ENCODE assay signal across 1 cellular context in the genomic region with DNA sequence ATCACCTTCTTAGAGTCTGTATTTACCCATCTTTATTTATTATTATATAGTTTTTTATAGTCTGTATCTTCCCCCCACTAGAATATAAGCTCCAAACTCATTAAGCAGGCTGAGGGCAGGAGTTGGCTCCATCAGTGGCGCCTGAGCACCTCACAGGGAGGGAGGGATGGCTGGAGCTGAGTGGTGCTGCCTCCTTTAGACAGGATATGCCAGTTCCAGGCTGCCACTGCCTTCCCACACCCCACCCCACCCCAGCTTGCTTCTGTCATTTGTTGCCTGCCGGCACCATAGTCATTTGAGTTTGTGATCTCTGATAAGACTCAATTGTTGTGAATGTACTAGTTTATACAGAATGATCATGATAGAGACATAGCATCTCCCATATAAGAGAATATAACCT.
TF ChIP-seq lines count a peak whose summit lies in the region.

No MANE protein-coding gene starts in this region.

TF ChIP-seq in GM12878, 131 proteins besides CTCF, POLR2A, EP300 and RAD21:
- TF ChIP-seq MTA2 (IDR thresholded peaks at IDR 0.05; ENCODE audit: low read depth) (no peak), BHLHE40 (IDR thresholded peaks at IDR 0.05; ENCODE audit: borderline replicate concordance in 1 of 2, low read depth in 2 of 2, low read length in 1 of 2) (no peak), CHD4 (IDR thresholded peaks at IDR 0.05) (no peak), SPI1 (IDR thresholded peaks at IDR 0.05; ENCODE audit: borderline replicate concordance, insufficient read depth, low read depth, low read length) (no peak), CBX3 (IDR thresholded peaks at IDR 0.05; ENCODE audit: borderline replicate concordance, low read depth) (no peak), BRCA1 (IDR thresholded peaks at IDR 0.05; ENCODE audit: low read depth, low read length) (no peak), ATF7 (IDR thresholded peaks at IDR 0.05; ENCODE audit: low read depth) (no peak), KAT2A (conservative IDR thresholded peaks at IDR 0.05; ENCODE audit: control insufficient read depth, low read depth, low read length) (no peak), MTA3 (IDR thresholded peaks at IDR 0.05; ENCODE audit: borderline replicate concordance, low read length) (no peak), TBL1XR1 (IDR thresholded peaks at IDR 0.05; ENCODE audit: low read depth, low read length) (no peak), DPF2 (IDR thresholded peaks at IDR 0.05) (no peak), FOXM1 (IDR thresholded peaks at IDR 0.05; ENCODE audit: low read depth, low read length) (no peak), NFYA (IDR thresholded peaks at IDR 0.05; ENCODE audit: borderline replicate concordance, low read depth, low read length) (no peak)
- TF ChIP-seq, protein P1, sequence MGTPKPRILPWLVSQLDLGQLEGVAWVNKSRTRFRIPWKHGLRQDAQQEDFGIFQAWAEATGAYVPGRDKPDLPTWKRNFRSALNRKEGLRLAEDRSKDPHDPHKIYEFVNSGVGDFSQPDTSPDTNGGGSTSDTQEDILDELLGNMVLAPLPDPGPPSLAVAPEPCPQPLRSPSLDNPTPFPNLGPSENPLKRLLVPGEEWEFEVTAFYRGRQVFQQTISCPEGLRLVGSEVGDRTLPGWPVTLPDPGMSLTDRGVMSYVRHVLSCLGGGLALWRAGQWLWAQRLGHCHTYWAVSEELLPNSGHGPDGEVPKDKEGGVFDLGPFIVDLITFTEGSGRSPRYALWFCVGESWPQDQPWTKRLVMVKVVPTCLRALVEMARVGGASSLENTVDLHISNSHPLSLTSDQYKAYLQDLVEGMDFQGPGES (IDR thresholded peaks at IDR 0.05) = no peak
- TF ChIP-seq, protein P2, sequence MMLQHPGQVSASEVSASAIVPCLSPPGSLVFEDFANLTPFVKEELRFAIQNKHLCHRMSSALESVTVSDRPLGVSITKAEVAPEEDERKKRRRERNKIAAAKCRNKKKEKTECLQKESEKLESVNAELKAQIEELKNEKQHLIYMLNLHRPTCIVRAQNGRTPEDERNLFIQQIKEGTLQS (IDR thresholded peaks at IDR 0.05; ENCODE audit: borderline replicate concordance, extremely low read depth, low read depth, low read length) = no peak
- TF ChIP-seq, protein P3, sequence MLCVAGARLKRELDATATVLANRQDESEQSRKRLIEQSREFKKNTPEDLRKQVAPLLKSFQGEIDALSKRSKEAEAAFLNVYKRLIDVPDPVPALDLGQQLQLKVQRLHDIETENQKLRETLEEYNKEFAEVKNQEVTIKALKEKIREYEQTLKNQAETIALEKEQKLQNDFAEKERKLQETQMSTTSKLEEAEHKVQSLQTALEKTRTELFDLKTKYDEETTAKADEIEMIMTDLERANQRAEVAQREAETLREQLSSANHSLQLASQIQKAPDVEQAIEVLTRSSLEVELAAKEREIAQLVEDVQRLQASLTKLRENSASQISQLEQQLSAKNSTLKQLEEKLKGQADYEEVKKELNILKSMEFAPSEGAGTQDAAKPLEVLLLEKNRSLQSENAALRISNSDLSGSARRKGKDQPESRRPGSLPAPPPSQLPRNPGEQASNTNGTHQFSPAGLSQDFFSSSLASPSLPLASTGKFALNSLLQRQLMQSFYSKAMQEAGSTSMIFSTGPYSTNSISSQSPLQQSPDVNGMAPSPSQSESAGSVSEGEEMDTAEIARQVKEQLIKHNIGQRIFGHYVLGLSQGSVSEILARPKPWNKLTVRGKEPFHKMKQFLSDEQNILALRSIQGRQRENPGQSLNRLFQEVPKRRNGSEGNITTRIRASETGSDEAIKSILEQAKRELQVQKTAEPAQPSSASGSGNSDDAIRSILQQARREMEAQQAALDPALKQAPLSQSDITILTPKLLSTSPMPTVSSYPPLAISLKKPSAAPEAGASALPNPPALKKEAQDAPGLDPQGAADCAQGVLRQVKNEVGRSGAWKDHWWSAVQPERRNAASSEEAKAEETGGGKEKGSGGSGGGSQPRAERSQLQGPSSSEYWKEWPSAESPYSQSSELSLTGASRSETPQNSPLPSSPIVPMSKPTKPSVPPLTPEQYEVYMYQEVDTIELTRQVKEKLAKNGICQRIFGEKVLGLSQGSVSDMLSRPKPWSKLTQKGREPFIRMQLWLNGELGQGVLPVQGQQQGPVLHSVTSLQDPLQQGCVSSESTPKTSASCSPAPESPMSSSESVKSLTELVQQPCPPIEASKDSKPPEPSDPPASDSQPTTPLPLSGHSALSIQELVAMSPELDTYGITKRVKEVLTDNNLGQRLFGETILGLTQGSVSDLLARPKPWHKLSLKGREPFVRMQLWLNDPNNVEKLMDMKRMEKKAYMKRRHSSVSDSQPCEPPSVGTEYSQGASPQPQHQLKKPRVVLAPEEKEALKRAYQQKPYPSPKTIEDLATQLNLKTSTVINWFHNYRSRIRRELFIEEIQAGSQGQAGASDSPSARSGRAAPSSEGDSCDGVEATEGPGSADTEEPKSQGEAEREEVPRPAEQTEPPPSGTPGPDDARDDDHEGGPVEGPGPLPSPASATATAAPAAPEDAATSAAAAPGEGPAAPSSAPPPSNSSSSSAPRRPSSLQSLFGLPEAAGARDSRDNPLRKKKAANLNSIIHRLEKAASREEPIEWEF (IDR thresholded peaks at IDR 0.05; ENCODE audit: insufficient replicate concordance, low read depth, low read length) = no peak
- TF ChIP-seq, protein P4, sequence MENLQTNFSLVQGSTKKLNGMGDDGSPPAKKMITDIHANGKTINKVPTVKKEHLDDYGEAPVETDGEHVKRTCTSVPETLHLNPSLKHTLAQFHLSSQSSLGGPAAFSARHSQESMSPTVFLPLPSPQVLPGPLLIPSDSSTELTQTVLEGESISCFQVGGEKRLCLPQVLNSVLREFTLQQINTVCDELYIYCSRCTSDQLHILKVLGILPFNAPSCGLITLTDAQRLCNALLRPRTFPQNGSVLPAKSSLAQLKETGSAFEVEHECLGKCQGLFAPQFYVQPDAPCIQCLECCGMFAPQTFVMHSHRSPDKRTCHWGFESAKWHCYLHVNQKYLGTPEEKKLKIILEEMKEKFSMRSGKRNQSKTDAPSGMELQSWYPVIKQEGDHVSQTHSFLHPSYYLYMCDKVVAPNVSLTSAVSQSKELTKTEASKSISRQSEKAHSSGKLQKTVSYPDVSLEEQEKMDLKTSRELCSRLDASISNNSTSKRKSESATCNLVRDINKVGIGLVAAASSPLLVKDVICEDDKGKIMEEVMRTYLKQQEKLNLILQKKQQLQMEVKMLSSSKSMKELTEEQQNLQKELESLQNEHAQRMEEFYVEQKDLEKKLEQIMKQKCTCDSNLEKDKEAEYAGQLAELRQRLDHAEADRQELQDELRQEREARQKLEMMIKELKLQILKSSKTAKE (IDR thresholded peaks at IDR 0.05; ENCODE audit: low read depth, poor library complexity, severe bottlenecking) = no peak
- TF ChIP-seq, protein P5, sequence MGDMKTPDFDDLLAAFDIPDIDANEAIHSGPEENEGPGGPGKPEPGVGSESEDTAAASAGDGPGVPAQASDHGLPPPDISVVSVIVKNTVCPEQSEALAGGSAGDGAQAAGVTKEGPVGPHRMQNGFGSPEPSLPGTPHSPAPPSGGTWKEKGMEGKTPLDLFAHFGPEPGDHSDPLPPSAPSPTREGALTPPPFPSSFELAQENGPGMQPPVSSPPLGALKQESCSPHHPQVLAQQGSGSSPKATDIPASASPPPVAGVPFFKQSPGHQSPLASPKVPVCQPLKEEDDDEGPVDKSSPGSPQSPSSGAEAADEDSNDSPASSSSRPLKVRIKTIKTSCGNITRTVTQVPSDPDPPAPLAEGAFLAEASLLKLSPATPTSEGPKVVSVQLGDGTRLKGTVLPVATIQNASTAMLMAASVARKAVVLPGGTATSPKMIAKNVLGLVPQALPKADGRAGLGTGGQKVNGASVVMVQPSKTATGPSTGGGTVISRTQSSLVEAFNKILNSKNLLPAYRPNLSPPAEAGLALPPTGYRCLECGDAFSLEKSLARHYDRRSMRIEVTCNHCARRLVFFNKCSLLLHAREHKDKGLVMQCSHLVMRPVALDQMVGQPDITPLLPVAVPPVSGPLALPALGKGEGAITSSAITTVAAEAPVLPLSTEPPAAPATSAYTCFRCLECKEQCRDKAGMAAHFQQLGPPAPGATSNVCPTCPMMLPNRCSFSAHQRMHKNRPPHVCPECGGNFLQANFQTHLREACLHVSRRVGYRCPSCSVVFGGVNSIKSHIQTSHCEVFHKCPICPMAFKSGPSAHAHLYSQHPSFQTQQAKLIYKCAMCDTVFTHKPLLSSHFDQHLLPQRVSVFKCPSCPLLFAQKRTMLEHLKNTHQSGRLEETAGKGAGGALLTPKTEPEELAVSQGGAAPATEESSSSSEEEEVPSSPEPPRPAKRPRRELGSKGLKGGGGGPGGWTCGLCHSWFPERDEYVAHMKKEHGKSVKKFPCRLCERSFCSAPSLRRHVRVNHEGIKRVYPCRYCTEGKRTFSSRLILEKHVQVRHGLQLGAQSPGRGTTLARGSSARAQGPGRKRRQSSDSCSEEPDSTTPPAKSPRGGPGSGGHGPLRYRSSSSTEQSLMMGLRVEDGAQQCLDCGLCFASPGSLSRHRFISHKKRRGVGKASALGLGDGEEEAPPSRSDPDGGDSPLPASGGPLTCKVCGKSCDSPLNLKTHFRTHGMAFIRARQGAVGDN (IDR thresholded peaks at IDR 0.05) = no peak
- TF ChIP-seq, protein P6, sequence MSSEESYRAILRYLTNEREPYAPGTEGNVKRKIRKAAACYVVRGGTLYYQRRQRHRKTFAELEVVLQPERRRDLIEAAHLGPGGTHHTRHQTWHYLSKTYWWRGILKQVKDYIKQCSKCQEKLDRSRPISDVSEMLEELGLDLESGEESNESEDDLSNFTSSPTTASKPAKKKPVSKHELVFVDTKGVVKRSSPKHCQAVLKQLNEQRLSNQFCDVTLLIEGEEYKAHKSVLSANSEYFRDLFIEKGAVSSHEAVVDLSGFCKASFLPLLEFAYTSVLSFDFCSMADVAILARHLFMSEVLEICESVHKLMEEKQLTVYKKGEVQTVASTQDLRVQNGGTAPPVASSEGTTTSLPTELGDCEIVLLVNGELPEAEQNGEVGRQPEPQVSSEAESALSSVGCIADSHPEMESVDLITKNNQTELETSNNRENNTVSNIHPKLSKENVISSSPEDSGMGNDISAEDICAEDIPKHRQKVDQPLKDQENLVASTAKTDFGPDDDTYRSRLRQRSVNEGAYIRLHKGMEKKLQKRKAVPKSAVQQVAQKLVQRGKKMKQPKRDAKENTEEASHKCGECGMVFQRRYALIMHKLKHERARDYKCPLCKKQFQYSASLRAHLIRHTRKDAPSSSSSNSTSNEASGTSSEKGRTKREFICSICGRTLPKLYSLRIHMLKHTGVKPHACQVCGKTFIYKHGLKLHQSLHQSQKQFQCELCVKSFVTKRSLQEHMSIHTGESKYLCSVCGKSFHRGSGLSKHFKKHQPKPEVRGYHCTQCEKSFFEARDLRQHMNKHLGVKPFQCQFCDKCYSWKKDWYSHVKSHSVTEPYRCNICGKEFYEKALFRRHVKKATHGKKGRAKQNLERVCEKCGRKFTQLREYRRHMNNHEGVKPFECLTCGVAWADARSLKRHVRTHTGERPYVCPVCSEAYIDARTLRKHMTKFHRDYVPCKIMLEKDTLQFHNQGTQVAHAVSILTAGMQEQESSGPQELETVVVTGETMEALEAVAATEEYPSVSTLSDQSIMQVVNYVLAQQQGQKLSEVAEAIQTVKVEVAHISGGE (CRISPR knock-in tag; IDR thresholded peaks at IDR 0.05) = no peak
- TF ChIP-seq, protein P7, sequence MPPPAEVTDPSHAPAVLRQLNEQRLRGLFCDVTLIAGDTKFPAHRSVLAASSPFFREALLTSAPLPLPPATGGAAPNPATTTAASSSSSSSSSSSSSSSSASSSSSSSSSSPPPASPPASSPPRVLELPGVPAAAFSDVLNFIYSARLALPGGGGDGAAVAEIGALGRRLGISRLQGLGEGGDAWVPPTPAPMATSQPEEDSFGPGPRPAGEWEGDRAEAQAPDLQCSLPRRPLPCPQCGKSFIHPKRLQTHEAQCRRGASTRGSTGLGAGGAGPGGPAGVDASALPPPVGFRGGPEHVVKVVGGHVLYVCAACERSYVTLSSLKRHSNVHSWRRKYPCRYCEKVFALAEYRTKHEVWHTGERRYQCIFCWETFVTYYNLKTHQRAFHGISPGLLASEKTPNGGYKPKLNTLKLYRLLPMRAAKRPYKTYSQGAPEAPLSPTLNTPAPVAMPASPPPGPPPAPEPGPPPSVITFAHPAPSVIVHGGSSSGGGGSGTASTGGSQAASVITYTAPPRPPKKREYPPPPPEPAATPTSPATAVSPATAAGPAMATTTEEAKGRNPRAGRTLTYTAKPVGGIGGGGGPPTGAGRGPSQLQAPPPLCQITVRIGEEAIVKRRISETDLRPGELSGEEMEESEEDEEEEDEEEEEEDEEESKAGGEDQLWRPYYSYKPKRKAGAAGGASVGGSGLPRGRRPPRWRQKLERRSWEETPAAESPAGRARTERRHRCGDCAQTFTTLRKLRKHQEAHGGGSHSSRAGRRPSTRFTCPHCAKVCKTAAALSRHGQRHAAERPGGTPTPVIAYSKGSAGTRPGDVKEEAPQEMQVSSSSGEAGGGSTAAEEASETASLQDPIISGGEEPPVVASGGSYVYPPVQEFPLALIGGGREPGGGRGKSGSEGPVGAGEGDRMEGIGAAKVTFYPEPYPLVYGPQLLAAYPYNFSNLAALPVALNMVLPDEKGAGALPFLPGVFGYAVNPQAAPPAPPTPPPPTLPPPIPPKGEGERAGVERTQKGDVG (CRISPR knock-in tag; IDR thresholded peaks at IDR 0.05) = no peak
